Comparison of ENCODE assay signal across 9 cellular contexts in genomic region chr16:69404275-69404805, GRCh38. TPM values are rescaled to one million over a fixed set of nuclear protein-coding genes. Genes with fewer than 3 reads are reported as not detected.
A peak's percentile ranks its signal among the peaks of the same experiment; 100 is the strongest.
DNase-seq lines count a peak whose midpoint lies in the region; ATAC-seq and TF ChIP-seq lines count a peak whose summit lies in the region.
"Had no signal": no experiment of that assay in that cellular context is flagged by ENCODE, and none has a peak within 500 bp of the region (broad histone marks: within the 10 kb centered on the region; RNA-seq: fewer than 3 reads in every experiment).

No MANE protein-coding gene starts in this region.

- H3K4me3 Mint-ChIP-seq in Caco-2 (ENCODE audit: unreplicated experiment) (peak overlapping the region; percentile 43), osteocyte (ENCODE audit: unreplicated experiment) (peak overlapping the region; percentile 6)
- no peak overlapping the region for H3K4me3 Mint-ChIP-seq in natural killer cell treated with Interleukin-12 subunit alpha and Interleukin-12 subunit beta and Interleukin-15 and Interleukin-18, amount 100 ng/mL, for 72 hours
- H3K4me3 Mint-ChIP-seq: activated naive CD8-positive, alpha-beta T cell had no signal

- no peaks in the 10 kb centered on the region for H3K27me3 Mint-ChIP-seq in Caco-2 (ENCODE audit: insufficient read depth, unreplicated experiment)
- H3K27me3 Mint-ChIP-seq in osteocyte (ENCODE audit: unreplicated experiment) = no peaks in the 10 kb centered on the region
- H3K27me3 Mint-ChIP-seq in natural killer cell treated with Interleukin-12 subunit alpha and Interleukin-12 subunit beta and Interleukin-15 and Interleukin-18, amount 100 ng/mL, for 72 hours = no peaks in the 10 kb centered on the region
- H3K27me3 Mint-ChIP-seq: activated naive CD8-positive, alpha-beta T cell had no signal

- no peak for TF ChIP-seq CTCF in Caco-2 (IDR thresholded peaks at IDR 0.05; ENCODE audit: insufficient read depth in 1 of 2, low read depth in 1 of 2, low read length in 1 of 2, severe bottlenecking in 1 of 2, unreplicated experiment in 1 of 2)
- no peak for TF ChIP-seq CTCF in osteocyte (IDR thresholded peaks at IDR 0.05)

- H3K27ac Mint-ChIP-seq in Caco-2 (ENCODE audit: unreplicated experiment) = peak overlapping the region; percentile 50
- peak overlapping the region; percentile 67 for H3K27ac Mint-ChIP-seq in osteocyte (ENCODE audit: unreplicated experiment)
- no peak overlapping the region for H3K27ac Mint-ChIP-seq in natural killer cell treated with Interleukin-12 subunit alpha and Interleukin-12 subunit beta and Interleukin-15 and Interleukin-18, amount 100 ng/mL, for 72 hours
- H3K27ac Mint-ChIP-seq: activated naive CD8-positive, alpha-beta T cell had no signal

- DNase-seq in Caco-2 (peak; percentile 90 to 96), SW480 (ENCODE audit: low spot score) (peak; percentile 97), foreskin melanocyte (peak; percentile 95), osteocyte (ENCODE audit: extremely low spot score, unreplicated experiment) (no peak), middle frontal gyrus (ENCODE audit: extremely low spot score, low spot score) (no peak), NCI-H748 treated with DMSO at 0.1 percent for 48 hours (lab: John Stamatoyannopoulos, UW) (no peak), 8988T (no peak)
- no peak for DNase-seq in natural killer cell treated with Interleukin-12 subunit alpha and Interleukin-12 subunit beta and Interleukin-15 and Interleukin-18, amount 100 ng/mL, for 72 hours (ENCODE audit: low spot score)

- ATAC-seq in natural killer cell treated with Interleukin-12 subunit alpha and Interleukin-12 subunit beta and Interleukin-15 and Interleukin-18, amount 100 ng/mL, for 72 hours = no peak

- CTCF ChIA-PET in Caco-2 (lab: Charles Lee) = interaction anchor here (0.7 to 2.9 kb wide), 6 partner anchors 8 to 161 kb away, joined by 3 to 15 read pairs (median 4); partner anchors contain the start of gene NFAT5

- H3K4me1 Mint-ChIP-seq in Caco-2 (ENCODE audit: low read depth, unreplicated experiment) (peaks cover 48% of the 10 kb centered on the region), osteocyte (ENCODE audit: unreplicated experiment) (peaks cover 24% of the 10 kb centered on the region)
- peaks cover 4 to 9% of the 10 kb centered on the region in 2 donors for H3K4me1 Mint-ChIP-seq in natural killer cell treated with Interleukin-12 subunit alpha and Interleukin-12 subunit beta and Interleukin-15 and Interleukin-18, amount 100 ng/mL, for 72 hours (ENCODE audit: low read depth in 2 of 2)

- peak overlapping the region; percentile 21 for H3K4me3 ChIP-seq in Caco-2 (ENCODE audit: low read depth, low read length)

- H3K27me3 ChIP-seq in Caco-2 (replicated peaks; ENCODE audit: control insufficient read depth, insufficient read depth, low read length) = no peaks in the 10 kb centered on the region

- POLR2A ChIA-PET in Caco-2 (lab: Charles Lee) = interaction anchor here (0.6 to 1.3 kb wide), 4 partner anchors 8 to 125 kb away, joined by 3 to 9 read pairs (median 4); partner anchors contain the start of gene CYB5B

- no peaks in the 10 kb centered on the region for H3K36me3 ChIP-seq in Caco-2 (ENCODE audit: control insufficient read depth, insufficient read depth, low read length)

- H3K36me3 Mint-ChIP-seq in Caco-2 (ENCODE audit: insufficient read depth, unreplicated experiment) = peaks cover 3% of the 10 kb centered on the region
- H3K36me3 Mint-ChIP-seq in osteocyte (ENCODE audit: unreplicated experiment) = no peaks in the 10 kb centered on the region
- no peaks in the 10 kb centered on the region for H3K36me3 Mint-ChIP-seq in natural killer cell treated with Interleukin-12 subunit alpha and Interleukin-12 subunit beta and Interleukin-15 and Interleukin-18, amount 100 ng/mL, for 72 hours
- H3K36me3 Mint-ChIP-seq: activated naive CD8-positive, alpha-beta T cell had no signal

- no peaks in the 10 kb centered on the region for H3K9me3 ChIP-seq in Caco-2

- H3K9me3 Mint-ChIP-seq in Caco-2 (ENCODE audit: unreplicated experiment) = no peaks in the 10 kb centered on the region
- no peaks in the 10 kb centered on the region for H3K9me3 Mint-ChIP-seq in osteocyte (ENCODE audit: unreplicated experiment)
- H3K9me3 Mint-ChIP-seq in natural killer cell treated with Interleukin-12 subunit alpha and Interleukin-12 subunit beta and Interleukin-15 and Interleukin-18, amount 100 ng/mL, for 72 hours = no peaks in the 10 kb centered on the region

- intact Hi-C loops in Caco-2 (cut with micrococcal nuclease; ENCODE audit: unreplicated experiment) = loop anchor here (1.0 kb wide), 6 partner anchors 8 to 161 kb away; partner anchors contain the start of genes CYB5B and NFAT5

- BruUV-seq in Caco-2 (replicated peaks; lab: Mats Ljungman, UMichigan) = no TSS peak

- peaks cover 53% of the 10 kb centered on the region for H3K4me1 ChIP-seq in Caco-2

RNA-seq across cellular contexts. Expression of gene TERF2, which starts 18.5 kb away (rescaled TPM):
- total RNA-seq in Caco-2 (2022) (43.6 and 46.2 TPM in 2 replicates), osteocyte (33.5 and 43.7 TPM in 2 replicates)
- 10 to 100 TPM; 39.9 to 43.3 TPM for total RNA-seq in natural killer cell treated with Interleukin-12 subunit alpha and Interleukin-12 subunit beta and Interleukin-15 and Interleukin-18, amount 100 ng/mL, for 72 hours

RNA-seq across cellular contexts. Expression of gene CYB5B, which starts 20.1 kb away (rescaled TPM):
- total RNA-seq in Caco-2 (2022) (355 TPM in 2 replicates), osteocyte (69.8 and 74.2 TPM in 2 replicates)
- total RNA-seq in natural killer cell treated with Interleukin-12 subunit alpha and Interleukin-12 subunit beta and Interleukin-15 and Interleukin-18, amount 100 ng/mL, for 72 hours = 100 to 1,000 TPM; 162 to 230 TPM

RNA-seq across cellular contexts. Expression of gene TMED6, which starts 52.8 kb away (rescaled TPM):
- total RNA-seq in Caco-2 (2022) (2.4 TPM in 2 replicates), osteocyte (0.40 and 0.94 TPM in 2 replicates)
- 1 to 10 TPM; 1.5 to 5.0 TPM for total RNA-seq in natural killer cell treated with Interleukin-12 subunit alpha and Interleukin-12 subunit beta and Interleukin-15 and Interleukin-18, amount 100 ng/mL, for 72 hours

Comparison
In these comparisons a context has a peak if more than half of its experiments do, and no peak if none do; other contexts are left out.
1. DNase-seq: peak in Caco-2 (2 of 2), SW480 (single experiment) and foreskin melanocyte (single experiment); none in osteocyte (single experiment), natural killer cell treated with Interleukin-12 subunit alpha and Interleukin-12 subunit beta and Interleukin-15 and Interleukin-18, amount 100 ng/mL, for 72 hours (single experiment), middle frontal gyrus (single experiment), NCI-H748 treated with DMSO at 0.1 percent for 48 hours (single experiment) and 8988T (single experiment).
2. H3K27ac Mint-ChIP-seq: peak in Caco-2 (single experiment) and osteocyte (single experiment); none in natural killer cell treated with Interleukin-12 subunit alpha and Interleukin-12 subunit beta and Interleukin-15 and Interleukin-18, amount 100 ng/mL, for 72 hours (0 of 2).